15 cellular contexts compared by ENCODE assay signal in the genomic region with DNA sequence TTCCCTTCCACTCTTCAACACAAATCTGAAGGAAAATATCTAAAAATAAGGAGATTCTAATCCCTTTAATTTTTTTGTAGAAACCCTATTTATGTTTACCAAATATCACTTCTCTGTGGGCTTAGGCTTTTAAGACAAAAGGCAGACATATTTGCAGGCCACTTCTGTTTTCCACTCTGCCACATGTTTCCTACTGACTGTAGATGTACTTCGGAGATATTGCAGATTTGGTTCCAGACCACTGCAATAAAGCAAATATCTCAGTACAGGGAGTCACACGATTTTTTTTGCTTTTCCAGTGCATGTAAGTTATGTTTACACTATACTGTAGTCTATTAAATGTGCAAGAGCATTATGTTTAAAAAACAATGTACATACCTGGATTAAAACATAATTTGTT.
DNase-seq lines count a peak whose midpoint lies in the region; ATAC-seq and TF ChIP-seq lines count a peak whose summit lies in the region.
"Had no signal": no experiment of that assay in that cellular context is flagged by ENCODE, and none has a peak within 500 bp of the region (broad histone marks: within the 10 kb centered on the region; RNA-seq: fewer than 3 reads in every experiment).

No MANE protein-coding gene starts in this region.

- ATAC-seq in right cardiac atrium, result no peak
- ATAC-seq: A549; CD8-positive, alpha-beta T cell had no signal

- DNase-seq in right cardiac atrium (no peak), cardiac septum (ENCODE audit: low spot score) (no peak), OCI-M1 (lab: John Stamatoyannopoulos, UW) (peak; percentile 17)
- DNase-seq in central memory CD4-positive, alpha-beta T cell, result no peak
- DNase-seq in activated naive CD4-positive, alpha-beta T cell (lab: John Stamatoyannopoulos, UW), result no peak
- DNase-seq: BE2C; CD8-positive, alpha-beta T cell; COR-L47; DMS153; DMS79 treated with DMSO at 0.1 percent for 48 hours; EL; GOT3; H9 had no signal

- H3K4me3 ChIP-seq in right cardiac atrium (ENCODE audit: low read length), result no peak overlapping the region
- H3K4me3 ChIP-seq: A549 had no signal

- intact Hi-C loops in right cardiac atrium (cut with DNase I) (no loop called here), cardiac septum (cut with DNase I) (no loop called here)

- peak overlapping the region; percentile 65 for H3K27ac ChIP-seq in right cardiac atrium (ENCODE audit: low read length)
- H3K27ac ChIP-seq in VCaP, result peak overlapping the region; percentile 77
- H3K27ac ChIP-seq: A549 had no signal

- H3K4me1 ChIP-seq in right cardiac atrium (ENCODE audit: control insufficient read depth, insufficient read depth, low read length), result peaks cover 5% of the 10 kb centered on the region
- H3K4me1 ChIP-seq: A549 had no signal

- TF ChIP-seq CTCF in VCaP (conservative IDR thresholded peaks at IDR 0.05), result no peak

- H3K9me3 ChIP-seq in right cardiac atrium (ENCODE audit: control insufficient read depth, low read length), result no peaks in the 10 kb centered on the region
- H3K9me3 ChIP-seq: A549, BE2C had no signal

- H3K27me3 ChIP-seq in right cardiac atrium (ENCODE audit: control insufficient read depth, insufficient read depth), result no peaks in the 10 kb centered on the region
- H3K27me3 ChIP-seq: BE2C had no signal

- WGBS in right cardiac atrium, result 61% methylated on average over 2 of the region's 2 CpGs
